In the genomic region with DNA sequence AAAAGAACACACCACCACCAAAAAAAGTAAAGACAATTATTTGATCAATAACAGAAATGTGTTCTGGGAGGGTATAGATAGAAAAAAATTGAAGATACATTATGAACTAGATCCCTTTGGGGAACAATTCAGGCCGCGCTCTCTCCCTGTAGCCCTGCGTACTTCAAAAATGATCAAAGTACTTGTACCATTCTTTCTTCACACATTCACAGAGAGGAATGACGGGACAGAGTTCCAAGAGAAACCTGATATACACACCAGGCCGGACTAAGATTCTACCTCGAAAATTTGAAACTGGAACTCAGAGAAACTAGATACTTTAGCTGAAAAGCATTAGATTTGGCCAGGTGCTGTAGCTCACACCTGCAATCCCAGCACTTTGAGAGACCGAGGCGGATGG, we compare ENCODE assay signal across 9 cellular contexts.
"Had no signal": no experiment of that assay in that cellular context is flagged by ENCODE, and none has a peak within 500 bp of the region (broad histone marks: within the 10 kb centered on the region; RNA-seq: fewer than 3 reads in every experiment).

No MANE protein-coding gene starts in this region.

- H3K9me3 ChIP-seq: HAP-1 had no signal

- H3K27ac Mint-ChIP-seq: HFFc6 had no signal

- H3K4me3 ChIP-seq: GM23248, HAP-1, K562 had no signal

- DNase-seq: GM23248, GOT3, H7, HFFc6, IMR-90 had no signal

- H3K4me3 Mint-ChIP-seq: HFFc6 had no signal

- H3K27ac ChIP-seq: GM23248, HL-60 had no signal

- ATAC-seq: HCT116, K562 had no signal

- H3K9me3 Mint-ChIP-seq: HFFc6 had no signal

- H3K4me1 ChIP-seq: HAP-1 had no signal
